1 cellular context compared by ENCODE assay signal in genomic region chr20:46084805-46085792, GRCh38.
A peak's percentile ranks its signal among the peaks of the same experiment; 100 is the strongest.
TF ChIP-seq lines count a peak whose summit lies in the region.

No MANE protein-coding gene starts in this region.

TF ChIP-seq in HepG2, 621 proteins besides CTCF, POLR2A, EP300 and RAD21 (continued from another document and continues in another):
- TF ChIP-seq POGK (CRISPR knock-in tag; conservative IDR thresholded peaks at IDR 0.05) (no peak), ZNF296 (CRISPR knock-in tag; conservative IDR thresholded peaks at IDR 0.05) (no peak), TERF1 (CRISPR knock-in tag; IDR thresholded peaks at IDR 0.05) (no peak), GPN1 (CRISPR knock-in tag; IDR thresholded peaks at IDR 0.05; ENCODE audit: borderline replicate concordance) (no peak), JUNB (CRISPR knock-in tag; IDR thresholded peaks at IDR 0.05; ENCODE audit: borderline replicate concordance) (peak; percentile 72), CHD4 (IDR thresholded peaks at IDR 0.05; ENCODE audit: borderline replicate concordance, low read length) (0 out of 2 replicates have a peak, but pooled peaks have one; percentile 38), BHLHE40 (IDR thresholded peaks at IDR 0.05; ENCODE audit: low read length) (no peak), ZNF235 (CRISPR knock-in tag; IDR thresholded peaks at IDR 0.05; ENCODE audit: borderline replicate concordance) (no peak), FOXC1 (CRISPR knock-in tag; IDR thresholded peaks at IDR 0.05; ENCODE audit: borderline replicate concordance) (no peak), ZNF367 (CRISPR knock-in tag; IDR thresholded peaks at IDR 0.05; ENCODE audit: borderline replicate concordance) (no peak), KLF16 (CRISPR knock-in tag; IDR thresholded peaks at IDR 0.05) (no peak), ZNF275 (CRISPR knock-in tag; IDR thresholded peaks at IDR 0.05; ENCODE audit: borderline replicate concordance) (no peak), ZNF646 (CRISPR knock-in tag; IDR thresholded peaks at IDR 0.05) (no peak), ZNF451 (CRISPR knock-in tag; IDR thresholded peaks at IDR 0.05) (no peak), AGO2 (optimal IDR thresholded peaks at IDR 0.05; ENCODE audit: low read depth, low read length) (no peak), MAX (IDR thresholded peaks at IDR 0.05) (no peak), SKIL (CRISPR knock-in tag; IDR thresholded peaks at IDR 0.05; ENCODE audit: borderline replicate concordance) (no peak), ARHGAP35 (CRISPR knock-in tag; IDR thresholded peaks at IDR 0.05; ENCODE audit: borderline replicate concordance) (no peak), ZSCAN9 (CRISPR knock-in tag; IDR thresholded peaks at IDR 0.05; ENCODE audit: borderline replicate concordance) (no peak), ZFYVE20 (CRISPR knock-in tag; IDR thresholded peaks at IDR 0.05; ENCODE audit: borderline replicate concordance, low read depth) (no peak), ZNF33A (CRISPR knock-in tag; IDR thresholded peaks at IDR 0.05; ENCODE audit: borderline replicate concordance) (no peak), ZNF280B (CRISPR knock-in tag; IDR thresholded peaks at IDR 0.05; ENCODE audit: borderline replicate concordance) (no peak), RBM22 (optimal IDR thresholded peaks at IDR 0.05; ENCODE audit: low read length) (peak; percentile 23), MNT (IDR thresholded peaks at IDR 0.05) (0 out of 2 replicates have a peak, but pooled peaks have one; percentile 2), GATA4 (IDR thresholded peaks at IDR 0.05; ENCODE audit: borderline replicate concordance, low read depth) (no peak), ZNF569 (CRISPR knock-in tag; IDR thresholded peaks at IDR 0.05; ENCODE audit: borderline replicate concordance) (no peak), SNRNP70 (IDR thresholded peaks at IDR 0.05; ENCODE audit: low read depth, low read length) (no peak), ETV5 (CRISPR knock-in tag; IDR thresholded peaks at IDR 0.05; ENCODE audit: borderline replicate concordance) (no peak), ZFP82 (CRISPR knock-in tag; IDR thresholded peaks at IDR 0.05; ENCODE audit: borderline replicate concordance) (no peak), ZNF782 (CRISPR knock-in tag; IDR thresholded peaks at IDR 0.05; ENCODE audit: borderline replicate concordance) (no peak), HDAC2 (CRISPR knock-in tag; IDR thresholded peaks at IDR 0.05) (peak; percentile 34; the same call in 1 of the 2 replicates), MXD3 (CRISPR knock-in tag; IDR thresholded peaks at IDR 0.05) (no peak), NAIF1 (CRISPR knock-in tag; IDR thresholded peaks at IDR 0.05; ENCODE audit: borderline replicate concordance) (no peak), ZNF567 (CRISPR knock-in tag; IDR thresholded peaks at IDR 0.05; ENCODE audit: borderline replicate concordance) (no peak), CENPBD1 (CRISPR knock-in tag; IDR thresholded peaks at IDR 0.05; ENCODE audit: borderline replicate concordance, low read depth) (no peak), ZNF510 (CRISPR knock-in tag; IDR thresholded peaks at IDR 0.05; ENCODE audit: low read depth) (no peak), DDIT3 (CRISPR knock-in tag; IDR thresholded peaks at IDR 0.05) (no peak), GPBP1L1 (CRISPR knock-in tag; IDR thresholded peaks at IDR 0.05) (no peak), DMAP1 (CRISPR knock-in tag; IDR thresholded peaks at IDR 0.05) (no peak), ZMYM4 (CRISPR knock-in tag; IDR thresholded peaks at IDR 0.05) (no peak), ATF7-NPFF (CRISPR knock-in tag; IDR thresholded peaks at IDR 0.05; ENCODE audit: low read depth) (no peak), BCL6 (CRISPR knock-in tag; IDR thresholded peaks at IDR 0.05) (no peak), HHEX (CRISPR knock-in tag; IDR thresholded peaks at IDR 0.05) (no peak)
